In the genomic region with DNA sequence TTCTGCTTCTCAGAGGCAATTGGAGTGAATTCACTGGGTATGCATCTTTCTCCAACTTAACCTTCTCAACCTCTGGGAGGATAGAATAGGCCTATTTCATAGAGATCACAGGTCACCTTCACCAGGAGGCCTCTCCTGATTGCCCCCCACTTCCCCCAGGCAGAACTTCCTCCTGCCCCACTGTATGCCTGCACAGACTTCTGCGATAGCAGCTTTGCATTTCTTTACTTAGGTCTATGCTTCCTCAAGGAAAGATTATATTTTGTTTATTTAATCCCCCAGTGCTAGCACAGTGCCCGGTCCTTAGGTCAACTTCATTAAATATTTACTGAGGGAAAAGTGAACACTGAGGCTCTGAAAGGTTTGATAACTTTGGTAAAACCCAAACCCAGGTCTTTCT, we compare ENCODE assay signal across 2 cellular contexts.
TF ChIP-seq lines count a peak whose summit lies in the region.

No MANE protein-coding gene starts in this region.

TF ChIP-seq in IMR-90, 13 proteins besides CTCF, POLR2A, EP300 and RAD21:
- no peak for TF ChIP-seq SMC3 (IDR thresholded peaks at IDR 0.05; ENCODE audit: low read depth, low read length)
- TF ChIP-seq MAZ (IDR thresholded peaks at IDR 0.05; ENCODE audit: borderline replicate concordance, low read depth, low read length): no peak
- no peak for TF ChIP-seq ELK1 (IDR thresholded peaks at IDR 0.05; ENCODE audit: borderline replicate concordance, low read depth, low read length)
- no peak for TF ChIP-seq FOS (IDR thresholded peaks at IDR 0.05; ENCODE audit: low read depth, low read length)
- no peak for TF ChIP-seq NFE2L2 (IDR thresholded peaks at IDR 0.05; ENCODE audit: low read depth, low read length)
- TF ChIP-seq CEBPB (IDR thresholded peaks at IDR 0.05; ENCODE audit: low read depth, low read length): no peak
- no peak for TF ChIP-seq RFX5 (IDR thresholded peaks at IDR 0.05; ENCODE audit: low read depth, low read length)
- TF ChIP-seq RCOR1 (IDR thresholded peaks at IDR 0.05; ENCODE audit: insufficient replicate concordance, low read length): no peak

TF ChIP-seq in K562, 482 proteins besides CTCF, POLR2A, EP300 and RAD21:
- no peak for TF ChIP-seq PRMT5 (CRISPR knock-in tag; IDR thresholded peaks at IDR 0.05)
- no peak for TF ChIP-seq ZNF143 (CRISPR knock-in tag; IDR thresholded peaks at IDR 0.05)
- TF ChIP-seq ZFP36 (IDR thresholded peaks at IDR 0.05; ENCODE audit: low read depth, low read length, partially characterized antibody): peak; percentile 86
- no peak for TF ChIP-seq DACH1 (IDR thresholded peaks at IDR 0.05; ENCODE audit: partially characterized antibody)
